In the genomic region with DNA sequence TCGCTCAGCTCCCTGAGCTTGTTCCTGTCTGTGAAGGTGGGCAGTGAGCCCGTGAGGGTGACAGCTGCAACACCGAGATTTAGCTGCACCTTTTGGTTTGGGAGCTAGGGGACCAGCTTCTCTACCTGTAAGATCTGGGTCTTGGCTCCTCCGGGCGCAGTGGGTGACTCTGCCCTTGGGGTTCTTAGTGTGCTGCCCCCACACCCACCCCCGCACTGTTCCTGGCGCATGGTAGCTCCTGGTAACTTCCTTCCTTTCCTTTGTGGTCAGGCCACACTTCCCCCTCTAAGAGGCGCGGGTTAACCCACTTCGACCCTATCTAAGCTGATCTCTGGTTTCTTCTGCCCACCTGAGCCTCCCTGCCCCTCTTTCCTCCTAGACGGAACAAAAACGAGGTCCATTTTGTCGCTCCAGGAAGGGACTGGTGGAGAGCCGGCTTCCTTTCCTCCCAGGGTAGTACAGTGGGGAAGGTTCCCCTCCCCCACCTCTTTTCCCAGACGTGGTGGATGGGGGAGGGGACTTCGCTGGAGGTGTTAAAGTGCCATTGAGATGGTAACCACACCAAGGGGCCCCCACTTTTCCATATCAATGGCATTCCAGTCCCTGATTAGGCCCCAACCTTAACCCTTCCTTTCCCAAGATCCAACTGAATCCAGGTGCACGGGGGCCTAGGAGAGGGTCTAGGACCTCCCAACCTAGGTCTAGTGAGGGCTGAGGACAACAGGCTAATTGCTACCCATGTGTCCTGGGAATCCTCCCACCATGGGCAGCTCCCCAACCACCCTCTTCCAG, we compare ENCODE assay signal across 10 cellular contexts. TPM values are rescaled to one million over a fixed set of nuclear protein-coding genes. Genes with fewer than 3 reads are reported as not detected.
DNase-seq lines count a peak whose midpoint lies in the region; ATAC-seq, FAIRE-seq and TF ChIP-seq lines count a peak whose summit lies in the region.
"Had no signal": no experiment of that assay in that cellular context is flagged by ENCODE, and none has a peak within 500 bp of the region (broad histone marks: within the 10 kb centered on the region; RNA-seq: fewer than 3 reads in every experiment).

No MANE protein-coding gene starts in this region.

- H3K27ac ChIP-seq in hepatocyte: peak overlapping the region; percentile 97
- no peak overlapping the region for H3K27ac ChIP-seq in kidney (ENCODE audit: low read depth in 2 of 2, low read length in 2 of 2)
- H3K27ac ChIP-seq: sigmoid colon had no signal

- H3K9ac ChIP-seq in kidney (ENCODE audit: low read length in 2 of 2): no peak overlapping the region

- no peaks in the 10 kb centered on the region for H3K9me2 ChIP-seq in hepatocyte (replicated peaks; ENCODE audit: insufficient read depth)

- TF ChIP-seq CTCF in hepatocyte (IDR thresholded peaks at IDR 0.05; ENCODE audit: poor library complexity) (no peak), kidney (IDR thresholded peaks at IDR 0.05; ENCODE audit: borderline replicate concordance, extremely low read depth, insufficient read depth) (no peak)

- WGBS in hepatocyte (ENCODE audit: low lambda C conversion rate, missing lambda C conversion rate): 27% methylated on average over 17 of the region's 17 CpGs

- no peaks in the 10 kb centered on the region for H3K36me3 ChIP-seq in hepatocyte (replicated peaks; ENCODE audit: insufficient read depth, low read depth)
- no peaks in the 10 kb centered on the region for H3K36me3 ChIP-seq in kidney (ENCODE audit: control insufficient read depth in 1 of 2, insufficient read depth in 2 of 2, low read length in 2 of 2)
- H3K36me3 ChIP-seq: sigmoid colon had no signal

- no peaks in the 10 kb centered on the region for H3K79me2 ChIP-seq in hepatocyte

- H3K4me1 ChIP-seq in hepatocyte (ENCODE audit: insufficient read depth): peaks cover 62% of the 10 kb centered on the region
- peaks cover 0 to 3% of the 10 kb centered on the region in 2 donors for H3K4me1 ChIP-seq in kidney (ENCODE audit: control insufficient read depth in 1 of 2, insufficient read depth in 1 of 2, low read depth in 1 of 2, low read length in 2 of 2)

- H2AFZ ChIP-seq in hepatocyte: no peak overlapping the region

- H3K9me3 ChIP-seq in hepatocyte (ENCODE audit: low read depth): no peaks in the 10 kb centered on the region
- no peaks in the 10 kb centered on the region for H3K9me3 ChIP-seq in kidney (ENCODE audit: control insufficient read depth in 1 of 2, low read length in 2 of 2)
- H3K9me3 ChIP-seq: sigmoid colon had no signal

- peak overlapping the region; percentile 83 for H3K4me2 ChIP-seq in hepatocyte

- peaks cover 2% of the 10 kb centered on the region for H3K27me3 ChIP-seq in hepatocyte

- no peak for ATAC-seq in stimulated activated naive CD8-positive, alpha-beta T cell treated with anti-CD3 and anti-CD28 coated beads, Interleukin-15, Interleukin-2, amounts not matched to agents 100 U/mL and 50 U/mL, for 24 hours
- no peak for ATAC-seq in GM19395 (IDR thresholded peaks at IDR 0.05; ENCODE audit: unreplicated experiment)

- no peak for FAIRE-seq in kidney (lab: Jason Lieb, UNC)
- FAIRE-seq: RCC 7860 had no signal

- H3K4me3 ChIP-seq in hepatocyte (no peak overlapping the region), kidney (ENCODE audit: low read length in 2 of 2) (peak overlapping the region in 1 of 2 donors; percentile 19)
- H3K4me3 ChIP-seq: sigmoid colon had no signal

- no peaks in the 10 kb centered on the region for H4K20me1 ChIP-seq in hepatocyte (ENCODE audit: insufficient read depth, poor library complexity, severe bottlenecking)

- intact Hi-C loops in kidney (cut with DNase I): no loop called here

- peak; percentile 40 for DNase-seq in activated T-cell treated with anti-CD3 and anti-CD28 coated beads, Interleukin-2, amount 50 U/mL, for 1 hour
- no peak for DNase-seq in activated T-cell treated with anti-CD3 and anti-CD28 coated beads for 4 hours
- DNase-seq in SKM-1 treated with dmso at 0.1 percent for 144 hours (lab: John Stamatoyannopoulos, UW; ENCODE audit: unreplicated experiment): peak; percentile 64
- DNase-seq in hepatocyte (ENCODE audit: low spot score): peak; percentile 76
- peak; percentile 25 for DNase-seq in stimulated activated naive CD8-positive, alpha-beta T cell treated with anti-CD3 and anti-CD28 coated beads, Interleukin-15, Interleukin-2, amounts not matched to agents 100 U/mL and 50 U/mL, for 24 hours
- DNase-seq in NCI-H748 treated with DMSO at 0.1 percent for 48 hours (lab: John Stamatoyannopoulos, UW): no peak
- no peak for DNase-seq in kidney
- DNase-seq: sigmoid colon had no signal

RNA-seq across cellular contexts. Expression of a gene that starts 4.6 kb away (rescaled TPM):
- 2.0 and 3.5 TPM in 2 replicates for total RNA-seq in hepatocyte
- 8.9 and 9.0 TPM in 2 replicates for polyA plus RNA-seq in hepatocyte
- total RNA-seq in kidney: 0.60 TPM
- polyA plus RNA-seq in kidney (ENCODE audit: insufficient read depth, low read depth, low replicate concordance): not detected
- total RNA-seq: sigmoid colon had no signal

RNA-seq across cellular contexts. Expression of a gene that starts 9.8 kb away (rescaled TPM):
- total RNA-seq in hepatocyte (258 and 297 TPM in 2 replicates), kidney (0.47 TPM)
- polyA plus RNA-seq in hepatocyte (568 and 574 TPM in 2 replicates), kidney (ENCODE audit: insufficient read depth, low read depth, low replicate concordance) (not detected)
- total RNA-seq: sigmoid colon had no signal
- polyA plus RNA-seq: sigmoid colon had no signal

RNA-seq across cellular contexts. Expression of a gene that starts 12.0 kb away (rescaled TPM):
- total RNA-seq in hepatocyte: 126 and 127 TPM in 2 replicates
- polyA plus RNA-seq in hepatocyte: 385 and 452 TPM in 2 replicates
- total RNA-seq in kidney: 114 TPM
- 87.3 TPM for polyA plus RNA-seq in kidney (ENCODE audit: insufficient read depth, low read depth, low replicate concordance)

RNA-seq across cellular contexts. Expression of a gene that starts 15.6 kb away (rescaled TPM):
- total RNA-seq in hepatocyte (19.7 and 35.7 TPM in 2 replicates), kidney (61.3 TPM)
- polyA plus RNA-seq in hepatocyte (158 and 201 TPM in 2 replicates), kidney (ENCODE audit: insufficient read depth, low read depth, low replicate concordance) (332 TPM)

RNA-seq across cellular contexts. Expression of a gene that starts 15.7 kb away (rescaled TPM):
- total RNA-seq in hepatocyte: 35.6 and 41.2 TPM in 2 replicates
- 79.4 and 86.2 TPM in 2 replicates for polyA plus RNA-seq in hepatocyte
- 26.1 TPM for total RNA-seq in kidney
- polyA plus RNA-seq in kidney (ENCODE audit: insufficient read depth, low read depth, low replicate concordance): 21.2 TPM

Comparison
In these comparisons a context has a peak if more than half of its experiments do, and no peak if none do; other contexts are left out.
1. DNase-seq: peak in activated T-cell treated with anti-CD3 and anti-CD28 coated beads, Interleukin-2, amount 50 U/mL, for 1 hour (single experiment), SKM-1 treated with dmso at 0.1 percent for 144 hours (single experiment), hepatocyte (single experiment) and stimulated activated naive CD8-positive, alpha-beta T cell treated with anti-CD3 and anti-CD28 coated beads, Interleukin-15, Interleukin-2, amounts not matched to agents 100 U/mL and 50 U/mL, for 24 hours (single experiment); none in activated T-cell treated with anti-CD3 and anti-CD28 coated beads for 4 hours (single experiment), NCI-H748 treated with DMSO at 0.1 percent for 48 hours (single experiment) and kidney (single experiment).
2. RNA of a gene that starts 9.8 kb away (total RNA-seq): 258 to 297 TPM in hepatocyte; 0.47 TPM in kidney (single experiment); every median in the first group is over 100 times any median in the second.